In the genomic region with DNA sequence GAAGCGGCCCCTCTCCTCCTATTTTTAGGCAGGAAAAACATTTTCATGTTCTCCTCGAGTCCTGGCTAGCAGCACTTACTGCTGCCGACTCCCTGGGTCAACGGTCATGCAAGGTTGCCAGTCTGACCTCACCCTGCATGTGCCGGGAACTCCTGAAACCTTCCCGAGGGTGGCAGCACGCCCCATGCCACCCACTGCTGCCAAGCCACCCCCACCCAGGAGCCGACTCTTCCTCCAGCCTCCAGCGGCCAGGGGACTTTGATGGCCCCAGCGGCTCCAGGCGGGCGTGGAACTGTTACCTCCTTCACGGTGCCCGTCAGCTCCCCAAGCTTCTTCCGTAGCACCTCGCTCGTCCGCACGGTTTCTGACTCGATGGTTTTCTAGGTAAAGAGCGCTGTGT, we compare ENCODE assay signal across 2 cellular contexts.
TF ChIP-seq lines count a peak whose summit lies in the region.

No MANE protein-coding gene starts in this region.

TF ChIP-seq in HEK293, 187 proteins besides CTCF, POLR2A, EP300 and RAD21:
- peak; percentile 35; the same call in 1 of the 2 replicates for TF ChIP-seq EGR2 (tag by site-specific recombination; IDR thresholded peaks at IDR 0.05; ENCODE audit: low read depth)
- no peak for TF ChIP-seq ZNF394 (tag by site-specific recombination; IDR thresholded peaks at IDR 0.05; ENCODE audit: borderline replicate concordance)
- TF ChIP-seq, protein P1, sequence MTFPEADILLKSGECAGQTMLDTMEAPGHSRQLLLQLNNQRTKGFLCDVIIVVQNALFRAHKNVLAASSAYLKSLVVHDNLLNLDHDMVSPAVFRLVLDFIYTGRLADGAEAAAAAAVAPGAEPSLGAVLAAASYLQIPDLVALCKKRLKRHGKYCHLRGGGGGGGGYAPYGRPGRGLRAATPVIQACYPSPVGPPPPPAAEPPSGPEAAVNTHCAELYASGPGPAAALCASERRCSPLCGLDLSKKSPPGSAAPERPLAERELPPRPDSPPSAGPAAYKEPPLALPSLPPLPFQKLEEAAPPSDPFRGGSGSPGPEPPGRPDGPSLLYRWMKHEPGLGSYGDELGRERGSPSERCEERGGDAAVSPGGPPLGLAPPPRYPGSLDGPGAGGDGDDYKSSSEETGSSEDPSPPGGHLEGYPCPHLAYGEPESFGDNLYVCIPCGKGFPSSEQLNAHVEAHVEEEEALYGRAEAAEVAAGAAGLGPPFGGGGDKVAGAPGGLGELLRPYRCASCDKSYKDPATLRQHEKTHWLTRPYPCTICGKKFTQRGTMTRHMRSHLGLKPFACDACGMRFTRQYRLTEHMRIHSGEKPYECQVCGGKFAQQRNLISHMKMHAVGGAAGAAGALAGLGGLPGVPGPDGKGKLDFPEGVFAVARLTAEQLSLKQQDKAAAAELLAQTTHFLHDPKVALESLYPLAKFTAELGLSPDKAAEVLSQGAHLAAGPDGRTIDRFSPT (tag by site-specific recombination; IDR thresholded peaks at IDR 0.05), result 0 out of 2 replicates have a peak, but pooled peaks have one; percentile 30
- no peak for TF ChIP-seq ZEB2 (tag by site-specific recombination; IDR thresholded peaks at IDR 0.05)
- TF ChIP-seq BCL11A (tag by site-specific recombination; IDR thresholded peaks at IDR 0.05; ENCODE audit: low read depth), result no peak

TF ChIP-seq in K562, 482 proteins besides CTCF, POLR2A, EP300 and RAD21:
- TF ChIP-seq HEY1 (CRISPR knock-in tag; IDR thresholded peaks at IDR 0.05; ENCODE audit: borderline replicate concordance) (no peak), ZBTB11 (CRISPR knock-in tag; IDR thresholded peaks at IDR 0.05) (no peak), MTF1 (CRISPR knock-in tag; IDR thresholded peaks at IDR 0.05; ENCODE audit: borderline replicate concordance) (no peak), CBX3 (IDR thresholded peaks at IDR 0.05; ENCODE audit: borderline replicate concordance in 1 of 2, low read length in 2 of 2) (no peak), NCOA6 (IDR thresholded peaks at IDR 0.05) (no peak), RBFOX2 (IDR thresholded peaks at IDR 0.05; ENCODE audit: low read depth, low read length) (peak; percentile 43), HINFP (tag; conservative IDR thresholded peaks at IDR 0.05; ENCODE audit: low read depth) (no peak)
